In genomic region chr15:39127925-39128617, GRCh38 we compare ENCODE assay signal across 9 cellular contexts.
DNase-seq lines count a peak whose midpoint lies in the region; ATAC-seq, FAIRE-seq and TF ChIP-seq lines count a peak whose summit lies in the region.
"Had no signal": no experiment of that assay in that cellular context is flagged by ENCODE, and none has a peak within 500 bp of the region (broad histone marks: within the 10 kb centered on the region; RNA-seq: fewer than 3 reads in every experiment).

No MANE protein-coding gene starts in this region.

- peaks cover 11% of the 10 kb centered on the region for H3K4me1 Mint-ChIP-seq in activated CD4-positive, alpha-beta T cell treated with anti-CD3 and anti-CD28 coated beads, Interleukin-2, amount 10 ng/mL, durations not matched to agents 7 days and 5 days
- H3K4me1 Mint-ChIP-seq: B cell had no signal

- H3K27me3 ChIP-seq in SJSA1 (replicated peaks), result no peaks in the 10 kb centered on the region
- no peaks in the 10 kb centered on the region for H3K27me3 ChIP-seq in skeletal muscle tissue (ENCODE audit: control insufficient read depth in 3 of 3, insufficient read depth in 3 of 3, low read length in 3 of 3)

- no peaks in the 10 kb centered on the region for H3K36me3 Mint-ChIP-seq in activated CD4-positive, alpha-beta T cell treated with anti-CD3 and anti-CD28 coated beads, Interleukin-2, amount 10 ng/mL, durations not matched to agents 7 days and 5 days (ENCODE audit: low read depth)

- DNase-seq in NCI-H1092 treated with DMSO at 0.1 percent for 48 hours (lab: John Stamatoyannopoulos, UW), result peak; percentile 1
- DNase-seq in NCI-H1092 (lab: John Stamatoyannopoulos, UW), result no peak
- DNase-seq in SJSA1 (ENCODE audit: low read depth in 1 of 2, low spot score in 2 of 2), result peak; percentile 91 to 98
- peak; percentile 99 for DNase-seq in fibroblast of pulmonary artery (ENCODE audit: low read depth)
- DNase-seq in activated CD4-positive, alpha-beta T cell treated with anti-CD3 and anti-CD28 coated beads, Interleukin-2, amount 10 ng/mL, durations not matched to agents 7 days and 5 days, result no peak
- DNase-seq in GM12892 (ENCODE audit: insufficient read length), result no peak

- H3K4me3 ChIP-seq in SJSA1 (no peak overlapping the region), fibroblast of pulmonary artery (replicated peaks; ENCODE audit: low read depth, low read length) (no peak overlapping the region), skeletal muscle tissue (ENCODE audit: low read length in 3 of 3) (no peak overlapping the region)

- H3K27me3 Mint-ChIP-seq in activated CD4-positive, alpha-beta T cell treated with anti-CD3 and anti-CD28 coated beads, Interleukin-2, amount 10 ng/mL, durations not matched to agents 7 days and 5 days, result peaks cover 10% of the 10 kb centered on the region

- no peaks in the 10 kb centered on the region for H3K9me3 Mint-ChIP-seq in activated CD4-positive, alpha-beta T cell treated with anti-CD3 and anti-CD28 coated beads, Interleukin-2, amount 10 ng/mL, durations not matched to agents 7 days and 5 days

- H3K27ac ChIP-seq in SJSA1 (peak overlapping the region; percentile 98), skeletal muscle tissue (ENCODE audit: low read depth, low read length) (peak overlapping the region; percentile 37)

- H3K9me3 ChIP-seq in SJSA1 (replicated peaks), result no peaks in the 10 kb centered on the region
- H3K9me3 ChIP-seq in skeletal muscle tissue (ENCODE audit: control insufficient read depth in 3 of 3, low read length in 3 of 3), result no peaks in the 10 kb centered on the region

- peaks cover 88% of the 10 kb centered on the region for H3K4me1 ChIP-seq in SJSA1 (replicated peaks)
- H3K4me1 ChIP-seq in skeletal muscle tissue (ENCODE audit: control insufficient read depth in 3 of 3, insufficient read depth in 3 of 3, low read length in 3 of 3), result peaks cover 6 to 17% (median 15%) of the 10 kb centered on the region in 3 donors

- POLR2A ChIA-PET in activated CD4-positive, alpha-beta T cell treated with anti-CD3 and anti-CD28 coated beads, Interleukin-2, amount 10 ng/mL, durations not matched to agents 7 days and 5 days (lab: Charles Lee), result no interaction called here

- no peak overlapping the region for H3K9ac ChIP-seq in skeletal muscle tissue (ENCODE audit: low read depth in 1 of 3, low read length in 3 of 3)

- H3K27ac Mint-ChIP-seq in activated CD4-positive, alpha-beta T cell treated with anti-CD3 and anti-CD28 coated beads, Interleukin-2, amount 10 ng/mL, durations not matched to agents 7 days and 5 days, result no peak overlapping the region
- H3K27ac Mint-ChIP-seq: B cell had no signal

- no peak overlapping the region for H3K4me3 Mint-ChIP-seq in activated CD4-positive, alpha-beta T cell treated with anti-CD3 and anti-CD28 coated beads, Interleukin-2, amount 10 ng/mL, durations not matched to agents 7 days and 5 days
- H3K4me3 Mint-ChIP-seq: B cell had no signal

- H3K36me3 ChIP-seq in SJSA1, result no peaks in the 10 kb centered on the region
- H3K36me3 ChIP-seq in skeletal muscle tissue (ENCODE audit: control insufficient read depth in 3 of 3, insufficient read depth in 3 of 3, low read length in 3 of 3), result no peaks in the 10 kb centered on the region

- CTCF ChIA-PET in activated CD4-positive, alpha-beta T cell treated with anti-CD3 and anti-CD28 coated beads, Interleukin-2, amount 10 ng/mL, durations not matched to agents 7 days and 5 days (lab: Charles Lee), result no interaction called here

- ATAC-seq in GM19397 (IDR thresholded peaks at IDR 0.05; ENCODE audit: unreplicated experiment), result no peak

- no peak for FAIRE-seq in GM12892 (lab: Jason Lieb, UNC)

- TF ChIP-seq CTCF in fibroblast of pulmonary artery (IDR thresholded peaks at IDR 0.05; ENCODE audit: low read length, missing control alignments), result no peak

- no peak for TF ChIP-seq POLR2A in GM12892 (IDR thresholded peaks at IDR 0.05; ENCODE audit: low read depth, low read length)

Comparison
In these comparisons a context has a peak if more than half of its experiments do, and no peak if none do; other contexts are left out.
1. DNase-seq: peak in NCI-H1092 treated with DMSO at 0.1 percent for 48 hours (single experiment), SJSA1 (2 of 2) and fibroblast of pulmonary artery (single experiment); none in NCI-H1092 (single experiment), activated CD4-positive, alpha-beta T cell treated with anti-CD3 and anti-CD28 coated beads, Interleukin-2, amount 10 ng/mL, durations not matched to agents 7 days and 5 days (single experiment) and GM12892 (single experiment).